Comparison of ENCODE assay signal across 10 cellular contexts in the genomic region with DNA sequence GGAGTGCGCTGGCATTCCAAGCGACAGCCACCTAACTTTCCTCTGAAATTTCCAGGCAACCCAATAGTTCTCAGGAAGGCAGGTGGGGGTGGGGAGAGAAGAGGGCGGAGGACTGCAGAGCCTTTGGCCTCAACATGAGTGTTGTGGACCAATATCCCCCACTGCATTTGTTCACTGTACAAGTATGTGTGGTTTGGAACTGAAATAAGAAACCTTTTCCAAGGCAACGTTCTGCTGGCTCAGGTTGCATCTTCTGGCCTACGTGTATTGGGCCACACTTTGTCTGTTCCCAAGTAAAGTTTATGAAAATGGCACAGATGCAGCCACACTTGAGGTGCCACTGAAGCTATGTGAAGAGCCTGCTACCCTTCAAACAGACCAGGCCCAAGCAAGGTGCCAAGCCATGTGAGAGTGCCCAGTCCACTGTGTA.
A peak's percentile ranks its signal among the peaks of the same experiment; 100 is the strongest.
DNase-seq lines count a peak whose midpoint lies in the region; ATAC-seq and TF ChIP-seq lines count a peak whose summit lies in the region.
"Had no signal": no experiment of that assay in that cellular context is flagged by ENCODE, and none has a peak within 500 bp of the region (broad histone marks: within the 10 kb centered on the region; RNA-seq: fewer than 3 reads in every experiment).

No MANE protein-coding gene starts in this region.

- peaks cover 20% of the 10 kb centered on the region for H3K4me1 Mint-ChIP-seq in activated naive CD4-positive, alpha-beta T cell treated with anti-CD3 and anti-CD28 coated beads, Interleukin-2, amount 10 ng/mL, durations not matched to agents 7 days and 5 days

- H3K9me3 Mint-ChIP-seq in activated naive CD4-positive, alpha-beta T cell treated with anti-CD3 and anti-CD28 coated beads, Interleukin-2, amount 10 ng/mL, durations not matched to agents 7 days and 5 days: no peaks in the 10 kb centered on the region

- no peak for TF ChIP-seq POLR2A in Peyer's patch (IDR thresholded peaks at IDR 0.05)

- H3K36me3 Mint-ChIP-seq in activated naive CD4-positive, alpha-beta T cell treated with anti-CD3 and anti-CD28 coated beads, Interleukin-2, amount 10 ng/mL, durations not matched to agents 7 days and 5 days: peaks cover 70% of the 10 kb centered on the region

- H3K27ac ChIP-seq in Peyer's patch: peak overlapping the region in 3 of 4 donors; percentile 22 to 65 (median 30)

- peaks cover 0 to 25% (median 3%) of the 10 kb centered on the region in 4 donors for H3K4me1 ChIP-seq in Peyer's patch

- H3K27ac Mint-ChIP-seq in activated naive CD4-positive, alpha-beta T cell treated with anti-CD3 and anti-CD28 coated beads, Interleukin-2, amount 10 ng/mL, durations not matched to agents 7 days and 5 days: no peak overlapping the region

- TF ChIP-seq CTCF in AG09309 (IDR thresholded peaks at IDR 0.05; ENCODE audit: control insufficient read depth, insufficient read depth, low read depth, low read length, missing control alignments) (no peak), Peyer's patch (IDR thresholded peaks at IDR 0.05) (no peak)

- no peak for ATAC-seq in HG03354 (IDR thresholded peaks at IDR 0.05; ENCODE audit: poor library complexity, severe bottlenecking, unreplicated experiment)

- H3K27me3 ChIP-seq in Peyer's patch: no peaks in the 10 kb centered on the region

- H3K4me3 ChIP-seq in AG09309 (ENCODE audit: control insufficient read depth, low read depth, low read length) (no peak overlapping the region), Peyer's patch (no peak overlapping the region)

- DNase-seq in AG09309 (ENCODE audit: low read depth) (peak; percentile 90), Peyer's patch (no peak), fibroblast of peridontal ligament (ENCODE audit: extremely low read depth) (peak; percentile 95), non-pigmented ciliary epithelial cell (ENCODE audit: low read depth) (peak; percentile 99), NCI-H2171 (lab: John Stamatoyannopoulos, UW) (no peak), NCI-H526 (lab: John Stamatoyannopoulos, UW) (no peak)
- DNase-seq in activated naive CD4-positive, alpha-beta T cell treated with anti-CD3 and anti-CD28 coated beads, Interleukin-2, amount 10 ng/mL, durations not matched to agents 7 days and 5 days: no peak
- DNase-seq: NCI-H2029 treated with DMSO at 0.1 percent for 48 hours, posterior cingulate gyrus had no signal

- H3K27me3 Mint-ChIP-seq in activated naive CD4-positive, alpha-beta T cell treated with anti-CD3 and anti-CD28 coated beads, Interleukin-2, amount 10 ng/mL, durations not matched to agents 7 days and 5 days: no peaks in the 10 kb centered on the region

- no peaks in the 10 kb centered on the region for H3K9me3 ChIP-seq in Peyer's patch

- CTCF ChIA-PET in activated naive CD4-positive, alpha-beta T cell treated with anti-CD3 and anti-CD28 coated beads, Interleukin-2, amount 10 ng/mL, durations not matched to agents 7 days and 5 days (lab: Charles Lee): no interaction called here

- H3K36me3 ChIP-seq in Peyer's patch: peaks cover 0 to 19% (median 0%) of the 10 kb centered on the region in 3 donors

- H3K4me3 Mint-ChIP-seq in activated naive CD4-positive, alpha-beta T cell treated with anti-CD3 and anti-CD28 coated beads, Interleukin-2, amount 10 ng/mL, durations not matched to agents 7 days and 5 days: no peak overlapping the region

Comparison
In these comparisons a context has a peak if more than half of its experiments do, and no peak if none do; other contexts are left out.
1. DNase-seq: peak in AG09309 (single experiment), fibroblast of peridontal ligament (single experiment) and non-pigmented ciliary epithelial cell (single experiment); none in Peyer's patch (0 of 3), NCI-H2171 (single experiment), NCI-H526 (0 of 2) and activated naive CD4-positive, alpha-beta T cell treated with anti-CD3 and anti-CD28 coated beads, Interleukin-2, amount 10 ng/mL, durations not matched to agents 7 days and 5 days (single experiment).